Comparison of ENCODE assay signal across 28 cellular contexts in the genomic region with DNA sequence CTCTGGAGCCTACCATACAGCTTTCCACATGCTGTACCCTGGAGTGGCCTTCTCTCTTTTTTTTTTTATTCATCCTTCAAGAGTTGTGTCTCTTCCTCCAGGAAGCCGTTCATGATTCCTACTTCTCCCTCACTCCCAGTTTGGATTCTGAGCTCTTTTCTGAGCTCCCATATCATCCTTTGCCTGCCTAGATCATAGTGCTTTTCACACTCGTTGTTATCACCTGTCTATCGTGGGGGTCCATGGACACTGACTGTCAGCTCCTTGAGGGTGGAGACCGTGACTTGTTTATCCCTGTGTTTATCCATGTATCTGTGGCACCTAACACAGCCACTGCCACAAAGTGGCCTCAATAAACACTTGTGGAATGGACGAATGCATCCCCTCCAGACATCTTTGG. TPM values are rescaled to one million over a fixed set of nuclear protein-coding genes. Genes with fewer than 3 reads are reported as not detected.
"Had no signal": no experiment of that assay in that cellular context is flagged by ENCODE, and none has a peak within 500 bp of the region (broad histone marks: within the 10 kb centered on the region; RNA-seq: fewer than 3 reads in every experiment).

No MANE protein-coding gene starts in this region.

- DNase-seq: natural killer cell; occipital lobe; ovary; posterior cingulate gyrus; psoas muscle; right cardiac atrium; right lobe of liver; sigmoid colon; small intestine; stimulated activated CD4-positive, alpha-beta T cell treated with anti-CD3 and anti-CD28 coated beads, Interleukin-15, amount 100 ng/mL, for 24 hours; stimulated activated CD4-positive, alpha-beta T cell treated with anti-CD3 and anti-CD28 coated beads, Interleukin-2, amount 100 ng/mL, for 24 hours; stimulated activated CD4-positive, alpha-beta T cell treated with anti-CD3 and anti-CD28 coated beads, Interleukin-2, amount 100 ng/mL, for 48 hours; stimulated activated CD4-positive, alpha-beta T cell treated with anti-CD3 and anti-CD28 coated beads, Interleukin-4, amount 100 ng/mL, for 24 hours; stimulated activated naive B cell treated with anti-CD40 and anti-IgM and Interleukin-4, amounts not matched to agents 10 μg/mL and 1 μg/mL and 100 μg/mL, for 72 hours; stimulated activated naive CD4-positive, alpha-beta T cell treated with Interleukin-2 at 50 U/mL for 16 hours; stomach; thyroid gland; trophoblast cell had no signal

- H3K27me3 ChIP-seq: neural progenitor cell, ovary, right lobe of liver, sigmoid colon, stomach, thyroid gland, tibial nerve, upper lobe of left lung, vagina had no signal

- H3K4me3 Mint-ChIP-seq: natural killer cell; nephron; neural progenitor cell; stimulated activated effector memory CD8-positive, alpha-beta T cell treated with anti-CD3 and anti-CD28 coated beads, Interleukin-12 subunit alpha, Interleukin-12 subunit beta, amount 100 ng/mL, for 72 hours; stimulated activated naive B cell treated with anti-CD40 and anti-IgM and Interleukin-4, amounts not matched to agents 10 μg/mL and 1 μg/mL and 100 μg/mL, for 72 hours; stimulated activated naive CD8-positive, alpha-beta T cell treated with anti-CD3 and anti-CD28 coated beads, Interleukin-15, Interleukin-2, amounts not matched to agents 100 ng/mL and 50 ng/mL, for 24 hours had no signal

- H3K9me3 Mint-ChIP-seq: natural killer cell; nephron; neural progenitor cell; stimulated activated effector memory CD8-positive, alpha-beta T cell treated with anti-CD3 and anti-CD28 coated beads, Interleukin-12 subunit alpha, Interleukin-12 subunit beta, amount 100 ng/mL, for 72 hours; stimulated activated naive B cell treated with anti-CD40 and anti-IgM and Interleukin-4, amounts not matched to agents 10 μg/mL and 1 μg/mL and 100 μg/mL, for 72 hours; stimulated activated naive CD8-positive, alpha-beta T cell treated with anti-CD3 and anti-CD28 coated beads, Interleukin-15, Interleukin-2, amounts not matched to agents 100 ng/mL and 50 ng/mL, for 24 hours had no signal

- ATAC-seq: natural killer cell; psoas muscle; right cardiac atrium; right lobe of liver; stimulated activated effector memory CD8-positive, alpha-beta T cell treated with anti-CD3 and anti-CD28 coated beads, Interleukin-12 subunit alpha, Interleukin-12 subunit beta, amount 100 ng/mL, for 72 hours; stimulated activated naive B cell treated with anti-CD40 and anti-IgM and Interleukin-4, amounts not matched to agents 10 μg/mL and 1 μg/mL and 100 μg/mL, for 72 hours had no signal

- H3K27ac ChIP-seq: neural progenitor cell, ovary, parathyroid adenoma, psoas muscle, right lobe of liver, sigmoid colon, stomach, thoracic aorta, thyroid gland, tibial nerve, upper lobe of left lung, vagina had no signal

- H3K4me1 ChIP-seq: neural progenitor cell, parathyroid adenoma, psoas muscle, right lobe of liver, sigmoid colon, stomach, thyroid gland, tibial nerve, vagina had no signal

- H3K36me3 ChIP-seq: neural progenitor cell, ovary, right lobe of liver, sigmoid colon, stomach, thoracic aorta, thyroid gland, tibial nerve, upper lobe of left lung, vagina had no signal

- H3K36me3 Mint-ChIP-seq: natural killer cell; stimulated activated effector memory CD8-positive, alpha-beta T cell treated with anti-CD3 and anti-CD28 coated beads, Interleukin-12 subunit alpha, Interleukin-12 subunit beta, amount 100 ng/mL, for 72 hours had no signal

- H3K27ac Mint-ChIP-seq: natural killer cell; nephron; neural progenitor cell; progenitor cell of endocrine pancreas; stimulated activated naive B cell treated with anti-CD40 and anti-IgM and Interleukin-4, amounts not matched to agents 10 μg/mL and 1 μg/mL and 100 μg/mL, for 72 hours; stimulated activated naive CD8-positive, alpha-beta T cell treated with anti-CD3 and anti-CD28 coated beads, Interleukin-15, Interleukin-2, amounts not matched to agents 100 ng/mL and 50 ng/mL, for 24 hours had no signal

- H3K4me3 ChIP-seq: neural progenitor cell, ovary, psoas muscle, right lobe of liver, sigmoid colon, stomach, thoracic aorta, thyroid gland, tibial nerve, upper lobe of left lung, vagina had no signal

- H3K9me3 ChIP-seq: ovary, psoas muscle, right lobe of liver, sigmoid colon, stomach, thoracic aorta, thyroid gland, tibial nerve, upper lobe of left lung, vagina had no signal

- H3K4me1 Mint-ChIP-seq: natural killer cell; nephron; neural progenitor cell; stimulated activated effector memory CD8-positive, alpha-beta T cell treated with anti-CD3 and anti-CD28 coated beads, Interleukin-12 subunit alpha, Interleukin-12 subunit beta, amount 100 ng/mL, for 72 hours; stimulated activated naive B cell treated with anti-CD40 and anti-IgM and Interleukin-4, amounts not matched to agents 10 μg/mL and 1 μg/mL and 100 μg/mL, for 72 hours had no signal

RNA-seq across cellular contexts. Expression of gene AK7, which starts 7.0 kb away (rescaled TPM):
- total RNA-seq: natural killer cell had no signal
